Comparison of ENCODE assay signal across 17 cellular contexts in the genomic region with DNA sequence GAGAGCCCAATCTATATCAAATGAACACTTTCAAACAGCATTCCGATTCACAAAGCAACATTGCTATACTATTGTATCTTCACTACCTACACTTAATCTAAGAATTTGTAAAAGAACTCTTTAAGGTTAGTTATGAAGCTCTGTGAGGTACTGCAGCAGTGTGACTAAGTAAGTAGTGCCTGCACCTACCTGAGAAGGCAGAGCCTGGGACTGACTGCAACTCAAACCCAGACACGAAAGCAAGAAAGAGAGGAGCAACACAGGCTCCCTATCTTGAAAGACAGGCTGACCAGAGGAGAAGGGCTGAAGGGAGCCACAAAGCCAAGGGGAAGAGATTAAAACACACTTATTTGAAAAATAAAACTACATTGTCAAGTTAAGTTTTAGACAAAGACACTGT.
A peak's percentile ranks its signal among the peaks of the same experiment; 100 is the strongest.
DNase-seq lines count a peak whose midpoint lies in the region; ATAC-seq and TF ChIP-seq lines count a peak whose summit lies in the region.
"Had no signal": no experiment of that assay in that cellular context is flagged by ENCODE, and none has a peak within 500 bp of the region (broad histone marks: within the 10 kb centered on the region; RNA-seq: fewer than 3 reads in every experiment).

No MANE protein-coding gene starts in this region.

- no peaks in the 10 kb centered on the region for H3K27me3 ChIP-seq in BLaER1 treated with 17β-estradiol and CSF1 and Interleukin-3, amounts not matched to agents 10 nM and 100 nM
- H3K27me3 ChIP-seq in endodermal cell (ENCODE audit: control insufficient read depth, insufficient read depth, low read length, poor library complexity, severe bottlenecking) (no peaks in the 10 kb centered on the region), smooth muscle cell (ENCODE audit: low read depth) (no peaks in the 10 kb centered on the region)

- H3K27me3 Mint-ChIP-seq in endodermal cell (ENCODE audit: insufficient read depth) (peaks cover 61% of the 10 kb centered on the region), nephron (ENCODE audit: low read depth) (no peaks in the 10 kb centered on the region)

- 0 out of 22 replicates have a peak, but pooled peaks cover 0 to 8% (median 0%) of the 10 kb centered on the region in 11 experiments for H3K9me3 ChIP-seq in BLaER1 treated with 17β-estradiol and CSF1 and Interleukin-3, amounts not matched to agents 10 nM and 100 nM (replicated peaks in 1 of 11)
- H3K9me3 ChIP-seq in endodermal cell (ENCODE audit: control insufficient read depth, low read length) (no peaks in the 10 kb centered on the region), smooth muscle cell (replicated peaks; ENCODE audit: low read depth) (no peaks in the 10 kb centered on the region)

- TF ChIP-seq CTCF in endodermal cell (conservative IDR thresholded peaks at IDR 0.05) (no peak), nephron (IDR thresholded peaks at IDR 0.05; ENCODE audit: unreplicated experiment in 3 of 3) (no peak), smooth muscle cell (IDR thresholded peaks at IDR 0.05; ENCODE audit: borderline replicate concordance, insufficient read depth, poor library complexity, severe bottlenecking) (no peak)

- no peaks in the 10 kb centered on the region for H4K20me1 ChIP-seq in BLaER1 treated with 17β-estradiol and CSF1 and Interleukin-3, amounts not matched to agents 10 nM and 100 nM
- H4K20me1 ChIP-seq in smooth muscle cell (ENCODE audit: low read depth): peaks cover 98% of the 10 kb centered on the region

- H3F3A ChIP-seq in smooth muscle cell (ENCODE audit: low read depth): no peaks in the 10 kb centered on the region

- peaks cover 0 to 21% (median 6%) of the 10 kb centered on the region in 11 experiments; a peak in 9 of 22 replicates for H3K36me3 ChIP-seq in BLaER1 treated with 17β-estradiol and CSF1 and Interleukin-3, amounts not matched to agents 10 nM and 100 nM
- H3K36me3 ChIP-seq in endodermal cell (ENCODE audit: control insufficient read depth, insufficient read depth, low read length) (no peaks in the 10 kb centered on the region), smooth muscle cell (ENCODE audit: low read depth) (no peaks in the 10 kb centered on the region)

- H3K9me3 Mint-ChIP-seq in endodermal cell (no peaks in the 10 kb centered on the region), nephron (no peaks in the 10 kb centered on the region)
- H3K9me3 Mint-ChIP-seq: CD8-positive, alpha-beta T cell; HFFc6 had no signal

- H3K4me3 Mint-ChIP-seq in endodermal cell (no peak overlapping the region), nephron (no peak overlapping the region)
- H3K4me3 Mint-ChIP-seq: B cell; CD14-positive monocyte; CD8-positive, alpha-beta T cell; HFFc6 had no signal

- peak overlapping the region in 7 of 11 experiments; percentile 25 to 85 (median 32); a peak in 9 of 22 replicates for H3K27ac ChIP-seq in BLaER1 treated with 17β-estradiol and CSF1 and Interleukin-3, amounts not matched to agents 10 nM and 100 nM
- H3K27ac ChIP-seq in endodermal cell (ENCODE audit: low read depth, low read length): peak overlapping the region; percentile 50
- H3K27ac ChIP-seq in smooth muscle cell (ENCODE audit: low read depth): peak overlapping the region; percentile 68

- H3K4me3 ChIP-seq in BLaER1 treated with 17β-estradiol and CSF1 and Interleukin-3, amounts not matched to agents 10 nM and 100 nM: no peak overlapping the region
- H3K4me3 ChIP-seq in endodermal cell (ENCODE audit: low read length) (no peak overlapping the region), smooth muscle cell (no peak overlapping the region)

- 89 to 100% methylated on average over 1 to 2 of the region's 2 CpGs for WGBS in endodermal cell (ENCODE audit: insufficient coverage in 1 of 2, insufficient read length in 1 of 2), 2 experiments
- WGBS in smooth muscle cell (ENCODE audit: low lambda C conversion rate): 85% methylated on average over 2 of the region's 2 CpGs

- peak overlapping the region in 2 of 11 experiments; percentile 25 to 64; a peak in 3 of 22 replicates for H3K9ac ChIP-seq in BLaER1 treated with 17β-estradiol and CSF1 and Interleukin-3, amounts not matched to agents 10 nM and 100 nM
- H3K9ac ChIP-seq in endodermal cell (ENCODE audit: extremely low read depth, low read length, poor library complexity, severe bottlenecking) (no peak overlapping the region), smooth muscle cell (ENCODE audit: low read depth) (no peak overlapping the region)

- H3K4me1 Mint-ChIP-seq in endodermal cell: no peaks in the 10 kb centered on the region
- peaks cover 40% of the 10 kb centered on the region for H3K4me1 Mint-ChIP-seq in nephron

- H3K27ac Mint-ChIP-seq in endodermal cell (no peak overlapping the region), nephron (peak overlapping the region; percentile 6 to 70 (median 58))
- H3K27ac Mint-ChIP-seq: B cell; CD8-positive, alpha-beta T cell; HFFc6 had no signal

- DNase-seq in endodermal cell (no peak), smooth muscle cell (lab: John Stamatoyannopoulos, UW; ENCODE audit: unreplicated experiment) (no peak), SHP77 (lab: John Stamatoyannopoulos, UW) (no peak), NCI-H524 (lab: John Stamatoyannopoulos, UW) (no peak)
- DNase-seq: ACHN; CD8-positive, alpha-beta T cell; COR-L47; DND-41; GDM1; HCEC 1CT; HFFc6 had no signal

- H3K79me2 ChIP-seq in smooth muscle cell (ENCODE audit: low read depth): peaks cover 49% of the 10 kb centered on the region

- peaks cover 34 to 96% (median 48%) of the 10 kb centered on the region in 10 experiments for H3K4me1 ChIP-seq in BLaER1 treated with 17β-estradiol and CSF1 and Interleukin-3, amounts not matched to agents 10 nM and 100 nM
- H3K4me1 ChIP-seq in endodermal cell (ENCODE audit: control insufficient read depth, insufficient read depth, low read length): no peaks in the 10 kb centered on the region
- peaks cover 19% of the 10 kb centered on the region for H3K4me1 ChIP-seq in smooth muscle cell (ENCODE audit: low read depth)

- ATAC-seq in GM21447 (IDR thresholded peaks at IDR 0.05; ENCODE audit: unreplicated experiment): no peak
- ATAC-seq: CD8-positive, alpha-beta T cell; HepG2 had no signal

- peak overlapping the region; percentile 52 to 92 (median 71) for H3K4me2 ChIP-seq in BLaER1 treated with 17β-estradiol and CSF1 and Interleukin-3, amounts not matched to agents 10 nM and 100 nM
- H3K4me2 ChIP-seq in smooth muscle cell: peak overlapping the region; percentile 59

- H3K36me3 Mint-ChIP-seq in endodermal cell (ENCODE audit: low read depth): no peaks in the 10 kb centered on the region
- peaks cover 33% of the 10 kb centered on the region for H3K36me3 Mint-ChIP-seq in nephron (ENCODE audit: low read depth)
- H3K36me3 Mint-ChIP-seq: CD14-positive monocyte; CD8-positive, alpha-beta T cell had no signal

- no peak overlapping the region for H2AFZ ChIP-seq in smooth muscle cell (ENCODE audit: low read depth)
